ENCODE assay signal across 8 cellular contexts in genomic region chr14:100375273-100375962, GRCh38. TPM values are rescaled to one million over a fixed set of nuclear protein-coding genes. Genes with fewer than 3 reads are reported as not detected.
A peak's percentile ranks its signal among the peaks of the same experiment; 100 is the strongest.
DNase-seq lines count a peak whose midpoint lies in the region; ATAC-seq and TF ChIP-seq lines count a peak whose summit lies in the region.

No MANE protein-coding gene starts in this region.

- no peaks in the 10 kb centered on the region for H3K27me3 Mint-ChIP-seq in activated naive CD8-positive, alpha-beta T cell treated with anti-CD3 and anti-CD28 coated beads, Interleukin-2, amount 10 ng/mL, durations not matched to agents 7 days and 5 days

- H3K9me3 Mint-ChIP-seq in activated naive CD8-positive, alpha-beta T cell treated with anti-CD3 and anti-CD28 coated beads, Interleukin-2, amount 10 ng/mL, durations not matched to agents 7 days and 5 days = no peaks in the 10 kb centered on the region

- H3K27ac ChIP-seq in RWPE1 = peak overlapping the region; percentile 86

- no peak for TF ChIP-seq CTCF in RWPE1 (conservative IDR thresholded peaks at IDR 0.05; ENCODE audit: low read depth)

- peak; percentile 88 for DNase-seq in AG20443 (ENCODE audit: low spot score)
- peak; percentile 77 for DNase-seq in RWPE1 (ENCODE audit: low spot score)
- DNase-seq in activated naive CD8-positive, alpha-beta T cell treated with anti-CD3 and anti-CD28 coated beads, Interleukin-2, amount 10 ng/mL, durations not matched to agents 7 days and 5 days = peak; percentile 71
- DNase-seq in left cardiac atrium = peak; percentile 90
- peak; percentile 92 for DNase-seq in renal cortical epithelial cell (ENCODE audit: low read depth)
- no peak for DNase-seq in NCI-H1092 treated with DMSO at 0.1 percent for 48 hours (lab: John Stamatoyannopoulos, UW)

- CTCF ChIA-PET in RWPE1 (lab: Yijun Ruan, JAX) = interaction anchor here (0.6 to 1.4 kb wide), 2 partner anchors 9 to 42 kb away, joined by 3 to 5 read pairs; no protein-coding TSS in a partner anchor

- peak; percentile 22 for ATAC-seq in GM19043 (IDR thresholded peaks at IDR 0.05; ENCODE audit: low read depth, unreplicated experiment)
- peak; percentile 38 for ATAC-seq in HG03280 (IDR thresholded peaks at IDR 0.05; ENCODE audit: unreplicated experiment)
- ATAC-seq in activated naive CD8-positive, alpha-beta T cell treated with anti-CD3 and anti-CD28 coated beads, Interleukin-2, amount 10 ng/mL, durations not matched to agents 7 days and 5 days (ENCODE audit: low read depth) = peak; percentile 60
- ATAC-seq in left cardiac atrium = peak; percentile 45 to 71

- peak overlapping the region; percentile 92 for H3K27ac Mint-ChIP-seq in activated naive CD8-positive, alpha-beta T cell treated with anti-CD3 and anti-CD28 coated beads, Interleukin-2, amount 10 ng/mL, durations not matched to agents 7 days and 5 days

- H3K4me3 Mint-ChIP-seq in activated naive CD8-positive, alpha-beta T cell treated with anti-CD3 and anti-CD28 coated beads, Interleukin-2, amount 10 ng/mL, durations not matched to agents 7 days and 5 days = peak overlapping the region; percentile 88

- intact Hi-C loops in left cardiac atrium (cut with DNase I) = loop anchor here (5.0 to 10.0 kb wide), 2 partner anchors 71 to 73 kb away; partner anchors contain the start of gene SLC25A29 (in 1 of the 2)

- peaks cover 18% of the 10 kb centered on the region for H3K36me3 Mint-ChIP-seq in activated naive CD8-positive, alpha-beta T cell treated with anti-CD3 and anti-CD28 coated beads, Interleukin-2, amount 10 ng/mL, durations not matched to agents 7 days and 5 days

- POLR2A ChIA-PET in RWPE1 (lab: Yijun Ruan, JAX; ENCODE audit: low non-redundant PET) = interaction anchor here (0.5 kb wide), 1 partner anchor 171 kb away, joined by 3 read pairs; no protein-coding TSS in a partner anchor
- POLR2A ChIA-PET in activated naive CD8-positive, alpha-beta T cell treated with anti-CD3 and anti-CD28 coated beads, Interleukin-2, amount 10 ng/mL, durations not matched to agents 7 days and 5 days (lab: Charles Lee) = interaction anchor here (0.7 to 1.7 kb wide), 16 partner anchors 9 to 771 kb away, joined by 3 to 11 read pairs (median 4); partner anchors contain the start of genes CCDC85C and SLC25A29

- peaks cover 44% of the 10 kb centered on the region for H3K4me1 Mint-ChIP-seq in activated naive CD8-positive, alpha-beta T cell treated with anti-CD3 and anti-CD28 coated beads, Interleukin-2, amount 10 ng/mL, durations not matched to agents 7 days and 5 days

RNA-seq across cellular contexts. Expression of gene WDR25, which starts 0.9 kb away (rescaled TPM):
- total RNA-seq in activated naive CD8-positive, alpha-beta T cell treated with anti-CD3 and anti-CD28 coated beads, Interleukin-2, amount 10 ng/mL, durations not matched to agents 7 days and 5 days = 1 to 10 TPM; 6.1 to 8.4 TPM
- total RNA-seq in left cardiac atrium (1 to 10 TPM; 5.2 to 5.9 TPM), renal cortical epithelial cell (10.6 and 14.9 TPM in 2 replicates)

RNA-seq across cellular contexts. Expression of gene SLC25A47, which starts 52.3 kb away (rescaled TPM):
- not detected for total RNA-seq in activated naive CD8-positive, alpha-beta T cell treated with anti-CD3 and anti-CD28 coated beads, Interleukin-2, amount 10 ng/mL, durations not matched to agents 7 days and 5 days
- total RNA-seq in left cardiac atrium (not detected), renal cortical epithelial cell (not detected in 2 replicates)
